ENCODE assay signal across 1 cellular context in the genomic region with DNA sequence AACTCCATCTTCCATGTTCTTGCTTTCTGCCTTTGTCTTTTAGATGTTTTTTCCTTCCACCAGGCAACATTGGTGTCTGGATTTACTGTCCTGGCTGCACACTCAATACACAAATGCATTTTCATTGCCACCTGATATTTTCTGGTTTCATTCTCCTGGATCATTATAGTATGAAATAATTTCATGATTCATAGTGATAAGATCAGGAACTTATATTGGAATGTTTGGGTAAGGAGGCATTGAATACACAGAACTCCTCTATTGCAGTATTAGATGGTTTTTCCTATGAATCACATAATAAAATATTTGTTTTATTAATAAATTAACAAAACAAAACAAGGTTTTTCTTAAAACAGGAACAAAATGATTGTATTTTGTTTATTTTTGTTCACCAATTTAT.
TF ChIP-seq lines count a peak whose summit lies in the region.

No MANE protein-coding gene starts in this region.

TF ChIP-seq in H1, 55 proteins besides CTCF, POLR2A, EP300 and RAD21:
- TF ChIP-seq KDM1A (IDR thresholded peaks at IDR 0.05; ENCODE audit: borderline replicate concordance, low read length): no peak
- TF ChIP-seq EZH2 (IDR thresholded peaks at IDR 0.05; ENCODE audit: low read depth, low read length, severe bottlenecking): no peak
- no peak for TF ChIP-seq PHF8 (conservative IDR thresholded peaks at IDR 0.05; ENCODE audit: low read depth, low read length)
- no peak for TF ChIP-seq NRF1 (IDR thresholded peaks at IDR 0.05; ENCODE audit: low read depth, low read length)
- no peak for TF ChIP-seq CHD1 (IDR thresholded peaks at IDR 0.05; ENCODE audit: low read depth, low read length)
- TF ChIP-seq, protein P1, sequence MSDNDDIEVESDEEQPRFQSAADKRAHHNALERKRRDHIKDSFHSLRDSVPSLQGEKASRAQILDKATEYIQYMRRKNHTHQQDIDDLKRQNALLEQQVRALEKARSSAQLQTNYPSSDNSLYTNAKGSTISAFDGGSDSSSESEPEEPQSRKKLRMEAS (IDR thresholded peaks at IDR 0.05): no peak
- TF ChIP-seq, protein P2, sequence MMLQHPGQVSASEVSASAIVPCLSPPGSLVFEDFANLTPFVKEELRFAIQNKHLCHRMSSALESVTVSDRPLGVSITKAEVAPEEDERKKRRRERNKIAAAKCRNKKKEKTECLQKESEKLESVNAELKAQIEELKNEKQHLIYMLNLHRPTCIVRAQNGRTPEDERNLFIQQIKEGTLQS (IDR thresholded peaks at IDR 0.05; ENCODE audit: insufficient read depth, low read depth, low read length): no peak
- TF ChIP-seq ASH2L (IDR thresholded peaks at IDR 0.05; ENCODE audit: low read length): no peak
- TF ChIP-seq RFX5 (IDR thresholded peaks at IDR 0.05; ENCODE audit: borderline replicate concordance, low read depth, low read length): no peak
- TF ChIP-seq TAF1 (IDR thresholded peaks at IDR 0.05; ENCODE audit: low read depth, low read length): no peak
- no peak for TF ChIP-seq HDAC2 (IDR thresholded peaks at IDR 0.05; ENCODE audit: borderline replicate concordance in 1 of 2, low read depth in 2 of 2, low read length in 2 of 2)
